25 cellular contexts compared by ENCODE assay signal in the genomic region with DNA sequence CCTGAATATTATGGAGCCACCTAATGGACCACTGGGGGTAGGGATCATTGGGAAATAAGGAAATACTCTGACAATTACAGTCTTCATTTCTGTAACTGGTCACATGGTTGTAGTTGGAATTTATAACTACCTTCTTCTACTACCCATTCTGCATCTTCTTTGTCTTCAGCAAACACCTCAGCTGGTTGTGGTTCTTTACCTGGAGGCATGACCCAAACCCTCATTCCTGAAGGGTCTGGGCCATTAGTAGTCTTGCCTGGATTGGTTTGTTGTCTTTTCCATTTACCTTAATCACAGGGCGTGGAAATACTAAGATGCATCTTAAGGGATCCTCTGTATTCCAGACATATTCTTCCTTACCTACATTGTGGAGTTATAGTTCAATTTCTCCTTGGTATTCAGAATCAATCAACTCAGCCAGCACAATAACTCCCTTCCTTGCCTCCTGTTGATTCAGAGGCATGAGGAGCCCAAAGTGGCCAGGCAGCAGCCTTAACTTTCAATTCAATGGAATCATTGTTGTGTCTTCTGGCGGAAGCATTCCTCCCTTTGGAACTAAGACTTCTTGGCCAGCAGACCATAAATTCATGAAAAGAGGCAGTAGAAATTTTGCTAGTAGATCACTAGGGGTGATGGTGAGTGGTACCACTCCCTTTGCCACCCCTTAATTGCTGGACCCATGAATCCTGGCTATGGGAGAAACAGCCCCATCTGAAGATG.
"Had no signal": no experiment of that assay in that cellular context is flagged by ENCODE, and none has a peak within 500 bp of the region (broad histone marks: within the 10 kb centered on the region; RNA-seq: fewer than 3 reads in every experiment).

No MANE protein-coding gene starts in this region.

- H3K9me3 Mint-ChIP-seq: memory B cell; natural killer cell treated with Interleukin-12 subunit alpha and Interleukin-12 subunit beta and Interleukin-15 and Interleukin-18, amount 100 ng/mL, for 72 hours; stimulated activated effector memory CD8-positive, alpha-beta T cell treated with anti-CD3 and anti-CD28 coated beads, Interleukin-12 subunit alpha, Interleukin-12 subunit beta, amount 100 ng/mL, for 72 hours; stimulated activated naive CD8-positive, alpha-beta T cell treated with anti-CD3 and anti-CD28 coated beads, Interleukin-15, Interleukin-2, amounts not matched to agents 100 ng/mL and 50 ng/mL, for 24 hours had no signal

- H3K36me3 Mint-ChIP-seq: natural killer cell treated with Interleukin-12 subunit alpha and Interleukin-12 subunit beta and Interleukin-15 and Interleukin-18, amount 100 ng/mL, for 72 hours; stimulated activated effector memory CD8-positive, alpha-beta T cell treated with anti-CD3 and anti-CD28 coated beads, Interleukin-12 subunit alpha, Interleukin-12 subunit beta, amount 100 ng/mL, for 72 hours had no signal

- H3K27ac Mint-ChIP-seq: memory B cell; naive thymus-derived CD4-positive, alpha-beta T cell; natural killer cell treated with Interleukin-12 subunit alpha and Interleukin-12 subunit beta and Interleukin-15 and Interleukin-18, amount 100 ng/mL, for 72 hours; stimulated activated effector memory CD8-positive, alpha-beta T cell treated with anti-CD3 and anti-CD28 coated beads, Interleukin-12 subunit alpha, Interleukin-12 subunit beta, amount 100 ng/mL, for 72 hours; stimulated activated naive CD8-positive, alpha-beta T cell treated with anti-CD3 and anti-CD28 coated beads, Interleukin-15, Interleukin-2, amounts not matched to agents 100 ng/mL and 50 ng/mL, for 24 hours had no signal

- H3K4me1 ChIP-seq: left ventricle myocardium inferior, pancreas, prostate gland, sigmoid colon, spleen, thyroid gland, transverse colon, upper lobe of right lung had no signal

- H3K4me3 Mint-ChIP-seq: memory B cell; naive thymus-derived CD4-positive, alpha-beta T cell; natural killer cell treated with Interleukin-12 subunit alpha and Interleukin-12 subunit beta and Interleukin-15 and Interleukin-18, amount 100 ng/mL, for 72 hours; stimulated activated effector memory CD8-positive, alpha-beta T cell treated with anti-CD3 and anti-CD28 coated beads, Interleukin-12 subunit alpha, Interleukin-12 subunit beta, amount 100 ng/mL, for 72 hours; stimulated activated naive CD8-positive, alpha-beta T cell treated with anti-CD3 and anti-CD28 coated beads, Interleukin-15, Interleukin-2, amounts not matched to agents 100 ng/mL and 50 ng/mL, for 24 hours had no signal

- ATAC-seq: heart left ventricle; mucosa of descending colon; naive thymus-derived CD4-positive, alpha-beta T cell; natural killer cell treated with Interleukin-12 subunit alpha and Interleukin-12 subunit beta and Interleukin-15 and Interleukin-18, amount 100 ng/mL, for 72 hours; pancreas; right cardiac atrium; stimulated activated effector memory CD8-positive, alpha-beta T cell treated with anti-CD3 and anti-CD28 coated beads, Interleukin-12 subunit alpha, Interleukin-12 subunit beta, amount 100 ng/mL, for 72 hours had no signal

- H3K27ac ChIP-seq: heart left ventricle, hepatocyte, left ventricle myocardium inferior, pancreas, prostate gland, sigmoid colon, spleen, thyroid gland, transverse colon, upper lobe of right lung had no signal

- DNase-seq: heart left ventricle; islet precursor cell; left ventricle myocardium inferior; midbrain; mucosa of descending colon; naive thymus-derived CD4-positive, alpha-beta T cell; pancreas; posterior cingulate gyrus; retina; right cardiac atrium; sigmoid colon; small intestine; spleen; stimulated activated CD4-positive, alpha-beta T cell treated with anti-CD3 and anti-CD28 coated beads, Interleukin-4, amount 100 ng/mL, for 24 hours; stimulated activated naive CD4-positive, alpha-beta T cell; thyroid gland; transverse colon; upper lobe of right lung had no signal

- H3K9me3 ChIP-seq: left ventricle myocardium inferior, mucosa of descending colon, pancreas, prostate gland, sigmoid colon, thyroid gland, transverse colon, upper lobe of right lung had no signal

- H3K4me3 ChIP-seq: heart left ventricle, hepatocyte, left ventricle myocardium inferior, lung, mucosa of descending colon, pancreas, prostate gland, sigmoid colon, spleen, thyroid gland, transverse colon, upper lobe of right lung had no signal

- H3K36me3 ChIP-seq: heart left ventricle, left ventricle myocardium inferior, pancreas, prostate gland, sigmoid colon, spleen, thyroid gland, transverse colon, upper lobe of right lung had no signal

- H3K27me3 Mint-ChIP-seq: memory B cell; naive thymus-derived CD4-positive, alpha-beta T cell; stimulated activated naive CD8-positive, alpha-beta T cell treated with anti-CD3 and anti-CD28 coated beads, Interleukin-15, Interleukin-2, amounts not matched to agents 100 ng/mL and 50 ng/mL, for 24 hours had no signal

- H3K27me3 ChIP-seq: hepatocyte, sigmoid colon, thyroid gland, transverse colon, upper lobe of right lung had no signal

- H3K4me1 Mint-ChIP-seq: memory B cell; naive thymus-derived CD4-positive, alpha-beta T cell; stimulated activated effector memory CD8-positive, alpha-beta T cell treated with anti-CD3 and anti-CD28 coated beads, Interleukin-12 subunit alpha, Interleukin-12 subunit beta, amount 100 ng/mL, for 72 hours had no signal
